Comparison of ENCODE assay signal across 25 cellular contexts in the genomic region with DNA sequence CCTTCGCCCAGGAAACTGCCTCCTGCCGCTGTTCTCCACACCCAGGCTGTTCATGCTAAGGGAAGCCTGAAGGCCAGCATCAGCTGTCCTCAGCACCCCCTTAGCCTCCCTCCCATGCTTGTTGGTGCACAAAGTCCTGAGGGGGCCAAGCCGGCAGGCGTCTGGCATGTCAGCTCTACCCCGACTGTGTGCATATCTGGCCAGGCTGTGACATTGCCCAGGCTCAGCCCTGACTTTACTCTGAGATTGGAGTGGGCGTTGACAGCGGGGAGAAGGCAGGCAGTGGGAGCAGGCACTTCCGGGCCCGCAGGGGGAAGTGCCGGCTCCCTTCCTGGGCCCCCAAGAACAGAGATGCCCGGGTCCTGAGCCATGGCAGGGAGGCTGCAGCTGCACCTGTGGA.
DNase-seq lines count a peak whose midpoint lies in the region; ATAC-seq and TF ChIP-seq lines count a peak whose summit lies in the region.
"Had no signal": no experiment of that assay in that cellular context is flagged by ENCODE, and none has a peak within 500 bp of the region (broad histone marks: within the 10 kb centered on the region; RNA-seq: fewer than 3 reads in every experiment).

No MANE protein-coding gene starts in this region.

- no peaks in the 10 kb centered on the region for H3K79me2 ChIP-seq in SK-N-SH (ENCODE audit: insufficient read depth)

- 24 to 47% (median 28%) methylated on average over 7 to 11 of the region's 11 CpGs for WGBS in heart left ventricle, 4 donors
- WGBS in SK-N-SH (ENCODE audit: low lambda C conversion rate), result 8% methylated on average over 8 of the region's 11 CpGs
- 67% methylated on average over 11 of the region's 11 CpGs for WGBS in mesenchymal stem cell

- peaks cover 0 to 4% (median 0%) of the 10 kb centered on the region in 12 donors for H3K9me3 ChIP-seq in heart left ventricle
- H3K9me3 ChIP-seq in SK-N-SH, result no peaks in the 10 kb centered on the region
- H3K9me3 ChIP-seq in mesenchymal stem cell (ENCODE audit: control insufficient read depth, low read length), result no peaks in the 10 kb centered on the region
- H3K9me3 ChIP-seq: Caco-2, SJCRH30 had no signal

- peak in 2 of 5 donors; percentile 10 to 49 for DNase-seq in heart left ventricle
- no peak for DNase-seq in cardiac septum (ENCODE audit: low spot score)
- peak; percentile 76 for DNase-seq in SK-N-SH
- no peak for DNase-seq in mesenchymal stem cell
- DNase-seq in Kasumi-1 (lab: John Stamatoyannopoulos, UW), result no peak
- no peak for DNase-seq in NCI-H146 (lab: John Stamatoyannopoulos, UW)
- no peak for DNase-seq in activated T-cell treated with anti-CD3 and anti-CD28 coated beads, Interleukin-2, amount 50 U/mL, for 48 hours
- DNase-seq: AML-193; Caco-2; CD8-positive, alpha-beta T cell; GDM1; GOT3; NCI-H1048; NCI-H1417 treated with DMSO at 0.1 percent for 48 hours; NCI-H187; NCI-H2081 treated with DMSO at 0.1 percent for 48 hours; NCI-H524; NCI-H748 treated with DMSO at 0.1 percent for 48 hours; SJCRH30 had no signal

- H3K9me2 ChIP-seq in SK-N-SH, result no peaks in the 10 kb centered on the region

- H3K9ac ChIP-seq in SK-N-SH, result no peak overlapping the region
- H3K9ac ChIP-seq in mesenchymal stem cell (ENCODE audit: low read length), result no peak overlapping the region
- H3K9ac ChIP-seq: KMS-11 had no signal

- H3K27ac ChIP-seq in heart left ventricle, result no peak overlapping the region
- H3K27ac ChIP-seq in SK-N-SH (ENCODE audit: low read depth in 2 of 2, low read length in 1 of 2), result peak overlapping the region in 1 of 2 experiments; percentile 85; a peak in 2 of 4 replicates
- no peak overlapping the region for H3K27ac ChIP-seq in mesenchymal stem cell (ENCODE audit: low read length, poor library complexity, severe bottlenecking)
- H3K27ac ChIP-seq: A549, C4-2B, HL-60, KMS-11, SJCRH30 had no signal

- H4K91ac ChIP-seq in mesenchymal stem cell (ENCODE audit: low read length), result no peak overlapping the region

- no peaks in the 10 kb centered on the region for H3K36me3 ChIP-seq in heart left ventricle
- no peaks in the 10 kb centered on the region for H3K36me3 ChIP-seq in SK-N-SH (replicated peaks in 1 of 2; ENCODE audit: control insufficient read depth in 1 of 2, insufficient read depth in 2 of 2, low read length in 1 of 2)
- no peaks in the 10 kb centered on the region for H3K36me3 ChIP-seq in mesenchymal stem cell (ENCODE audit: control insufficient read depth in 1 of 2, insufficient read depth in 2 of 2, low read depth in 1 of 2, low read length in 2 of 2)
- H3K36me3 ChIP-seq: SJCRH30 had no signal

- H3K27me3 ChIP-seq in heart left ventricle (peaks cover 0 to 9% (median 0%) of the 10 kb centered on the region in 9 donors), SK-N-SH (ENCODE audit: insufficient read depth) (no peaks in the 10 kb centered on the region), mesenchymal stem cell (ENCODE audit: control insufficient read depth in 1 of 2, insufficient read depth in 1 of 2, low read length in 2 of 2) (no peaks in the 10 kb centered on the region)
- H3K27me3 ChIP-seq: SJCRH30 had no signal

- peaks cover 0 to 3% (median 0%) of the 10 kb centered on the region in 12 donors for H3K4me1 ChIP-seq in heart left ventricle
- H3K4me1 ChIP-seq in SK-N-SH (ENCODE audit: control insufficient read depth in 1 of 2, insufficient read depth in 2 of 2, low read depth in 1 of 2, low read length in 1 of 2), result peaks cover 0 to 14% of the 10 kb centered on the region in 2 experiments; a peak in 2 of 4 replicates
- no peaks in the 10 kb centered on the region for H3K4me1 ChIP-seq in mesenchymal stem cell (ENCODE audit: control insufficient read depth, insufficient read depth, low read depth, low read length)
- H3K4me1 ChIP-seq: A549, Caco-2, SJCRH30 had no signal

- H3K4ac ChIP-seq in mesenchymal stem cell (ENCODE audit: low read depth in 1 of 2, low read length in 2 of 2), result no peak overlapping the region

- H3F3A ChIP-seq in SK-N-SH (replicated peaks; ENCODE audit: insufficient read depth), result no peaks in the 10 kb centered on the region

- POLR2A ChIA-PET in SK-N-SH (lab: Yijun Ruan, JAX), result interaction anchor here (0.6 kb wide), 1 partner anchor 1718 kb away, joined by 3 read pairs; no protein-coding TSS in a partner anchor

- CTCF ChIA-PET in SK-N-SH (lab: Yijun Ruan, JAX), result interaction anchor here (1.2 kb wide), 1 partner anchor 17 kb away, joined by 4 read pairs; no protein-coding TSS in a partner anchor

- no peak for TF ChIP-seq POLR2A in heart left ventricle (IDR thresholded peaks at IDR 0.05)

- H3K18ac ChIP-seq in mesenchymal stem cell (ENCODE audit: low read depth in 1 of 2, low read length in 2 of 2), result peak overlapping the region; percentile 2 to 28

- no peaks in the 10 kb centered on the region for H4K20me1 ChIP-seq in SK-N-SH (ENCODE audit: insufficient read depth)

- intact Hi-C loops in heart left ventricle (cut with DNase I), result no loop called here
- intact Hi-C loops in cardiac septum (cut with DNase I), result no loop called here

- no peak overlapping the region for H2AK5ac ChIP-seq in mesenchymal stem cell (ENCODE audit: low read length, severe bottlenecking)

- H3K4me2 ChIP-seq in SK-N-SH, result no peak overlapping the region
- no peak overlapping the region for H3K4me2 ChIP-seq in mesenchymal stem cell (ENCODE audit: low read length, poor library complexity, severe bottlenecking)
- H3K4me2 ChIP-seq: A549, KMS-11 had no signal

- H2AFZ ChIP-seq in SK-N-SH (ENCODE audit: low read depth) (no peak overlapping the region), mesenchymal stem cell (ENCODE audit: low read depth, low read length) (no peak overlapping the region)

- TF ChIP-seq EP300 in SK-N-SH (IDR thresholded peaks at IDR 0.05; ENCODE audit: borderline replicate concordance in 1 of 2, low read depth in 1 of 2, low read length in 1 of 2), result peak in 1 of 2 experiments; percentile 39; a peak in 1 of 4 replicates

- peak overlapping the region; percentile 28 for H2BK15ac ChIP-seq in mesenchymal stem cell (ENCODE audit: low read depth, poor library complexity, severe bottlenecking)

- no peak overlapping the region for H2BK120ac ChIP-seq in mesenchymal stem cell (ENCODE audit: low read depth, low read length)

- no peak for TF ChIP-seq RAD21 in SK-N-SH (IDR thresholded peaks at IDR 0.05; ENCODE audit: low read length)

- H3K4me3 ChIP-seq in heart left ventricle (peak overlapping the region in 3 of 12 donors; percentile 7 to 23 (median 20)), SK-N-SH (ENCODE audit: low read depth in 2 of 2, low read length in 1 of 2) (peak overlapping the region in 1 of 2 experiments; percentile 39; a peak in 2 of 4 replicates), mesenchymal stem cell (ENCODE audit: insufficient read depth in 1 of 2, low read depth in 1 of 2, low read length in 2 of 2) (no peak overlapping the region)
- H3K4me3 ChIP-seq: A549, GM12878, SJCRH30 had no signal

- H3K23ac ChIP-seq in mesenchymal stem cell (ENCODE audit: low read length in 2 of 2), result no peak overlapping the region

- H3K79me1 ChIP-seq in mesenchymal stem cell (replicated peaks; ENCODE audit: low read length, poor library complexity, severe bottlenecking), result no peaks in the 10 kb centered on the region

- H2BK5ac ChIP-seq in mesenchymal stem cell (ENCODE audit: low read depth, low read length, poor library complexity, severe bottlenecking), result no peak overlapping the region

- no peak for TF ChIP-seq CTCF in heart left ventricle (IDR thresholded peaks at IDR 0.05)
- TF ChIP-seq CTCF in SK-N-SH (IDR thresholded peaks at IDR 0.05), result no peak

- no peak overlapping the region for H3K14ac ChIP-seq in mesenchymal stem cell (ENCODE audit: low read length in 2 of 2)

- H4K8ac ChIP-seq in mesenchymal stem cell (ENCODE audit: low read length), result no peak overlapping the region

- peak; percentile 47 to 80 (median 69) for ATAC-seq in heart left ventricle
- ATAC-seq: CD8-positive, alpha-beta T cell; GM12878; HCT116 had no signal

- H2BK12ac ChIP-seq in mesenchymal stem cell (ENCODE audit: low read length in 2 of 2), result no peak overlapping the region

TF ChIP-seq in SK-N-SH, 30 proteins besides CTCF, POLR2A, EP300 and RAD21:
- TF ChIP-seq, protein P1, sequence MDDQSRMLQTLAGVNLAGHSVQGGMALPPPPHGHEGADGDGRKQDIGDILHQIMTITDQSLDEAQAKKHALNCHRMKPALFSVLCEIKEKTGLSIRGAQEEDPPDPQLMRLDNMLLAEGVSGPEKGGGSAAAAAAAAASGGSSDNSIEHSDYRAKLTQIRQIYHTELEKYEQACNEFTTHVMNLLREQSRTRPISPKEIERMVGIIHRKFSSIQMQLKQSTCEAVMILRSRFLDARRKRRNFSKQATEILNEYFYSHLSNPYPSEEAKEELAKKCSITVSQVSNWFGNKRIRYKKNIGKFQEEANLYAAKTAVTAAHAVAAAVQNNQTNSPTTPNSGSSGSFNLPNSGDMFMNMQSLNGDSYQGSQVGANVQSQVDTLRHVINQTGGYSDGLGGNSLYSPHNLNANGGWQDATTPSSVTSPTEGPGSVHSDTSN (IDR thresholded peaks at IDR 0.05), result no peak
- TF ChIP-seq RCOR1 (IDR thresholded peaks at IDR 0.05; ENCODE audit: low read length), result no peak
- 0 out of 2 replicates have a peak, but pooled peaks have one; percentile 32 for TF ChIP-seq MXI1 (IDR thresholded peaks at IDR 0.05; ENCODE audit: low read depth, low read length)
- peak; percentile 70; the same call in 1 of the 2 replicates for TF ChIP-seq GATA2 (CRISPR knock-in tag; IDR thresholded peaks at IDR 0.05)
- TF ChIP-seq RXRA (IDR thresholded peaks at IDR 0.05; ENCODE audit: borderline replicate concordance, low read depth), result no peak
